In the genomic region with DNA sequence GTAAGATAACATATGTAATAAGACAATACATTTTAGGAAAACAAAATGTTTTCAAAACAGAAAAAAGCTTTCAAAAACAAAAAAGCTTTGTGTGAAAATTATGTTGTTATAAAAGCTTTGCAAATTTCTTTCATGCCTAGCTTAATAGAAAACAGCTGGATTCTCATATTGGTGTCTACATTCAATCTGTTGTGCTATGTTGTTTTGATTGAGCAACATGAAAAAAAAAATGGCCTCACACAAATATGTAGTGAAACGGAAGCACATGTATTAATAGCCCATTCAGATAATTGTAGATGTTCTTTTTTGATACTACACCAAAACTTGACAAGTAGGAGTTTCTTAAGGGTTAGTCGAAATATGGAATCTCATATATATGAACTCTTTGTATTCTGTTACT, we compare ENCODE assay signal across 26 cellular contexts.
A peak's percentile ranks its signal among the peaks of the same experiment; 100 is the strongest.
DNase-seq lines count a peak whose midpoint lies in the region; ATAC-seq and FAIRE-seq lines count a peak whose summit lies in the region.
"Had no signal": no experiment of that assay in that cellular context is flagged by ENCODE, and none has a peak within 500 bp of the region (broad histone marks: within the 10 kb centered on the region; RNA-seq: fewer than 3 reads in every experiment).

No MANE protein-coding gene starts in this region.

- FAIRE-seq in A204.1 (lab: Jason Lieb, UNC) (peak; percentile 41), RCC 7860 (lab: Jason Lieb, UNC) (peak; percentile 54)
- FAIRE-seq: GM12892, pancreas had no signal

- ATAC-seq in GM18502 (IDR thresholded peaks at IDR 0.05; ENCODE audit: poor library complexity, unreplicated experiment) (no peak), HG03196 (IDR thresholded peaks at IDR 0.05; ENCODE audit: unreplicated experiment) (no peak)
- ATAC-seq: activated CD8-positive, alpha-beta T cell treated with anti-CD3 and anti-CD28 coated beads, Interleukin-2, amount 10 ng/mL, durations not matched to agents 7 days and 5 days; left lobe of liver; naive thymus-derived CD8-positive, alpha-beta T cell; pancreas had no signal

- DNase-seq in AG20443 (ENCODE audit: low spot score) (peak; percentile 20), RCC 7860 (ENCODE audit: low spot score) (no peak), fibroblast of peridontal ligament (ENCODE audit: extremely low read depth) (peak; percentile 72), mesenteric fat pad (ENCODE audit: low spot score) (no peak), AG08396 (ENCODE audit: low spot score) (no peak)
- DNase-seq: activated B cell treated with CpG ODN at 0.5 μM for 24 hours; activated CD8-positive, alpha-beta T cell treated with anti-CD3 and anti-CD28 coated beads, Interleukin-2, amount 10 ng/mL, durations not matched to agents 7 days and 5 days; activated naive CD4-positive, alpha-beta T cell treated with anti-CD3 and anti-CD28 coated beads, Interleukin-2, amount 50 U/mL, for 16 hours; AML-193; DMS53; effector CD4-positive, alpha-beta T cell; erythroblast; head of caudate nucleus; HFFc6; naive thymus-derived CD8-positive, alpha-beta T cell; NCI-H1048; NCI-H187 treated with DMSO at 0.1 percent for 48 hours; NCI-H69; pancreas; sigmoid colon; T1000 had no signal

Comparison
In these comparisons a context has a peak if more than half of its experiments do, and no peak if none do; other contexts are left out.
1. DNase-seq: peak in AG20443 (single experiment) and fibroblast of peridontal ligament (single experiment); none in RCC 7860 (single experiment), mesenteric fat pad (single experiment) and AG08396 (single experiment).